ENCODE assay signal across 9 cellular contexts in genomic region chr14:20657216-20658211, GRCh38. TPM values are rescaled to one million over a fixed set of nuclear protein-coding genes. Genes with fewer than 3 reads are reported as not detected.
DNase-seq lines count a peak whose midpoint lies in the region; ATAC-seq and TF ChIP-seq lines count a peak whose summit lies in the region.
"Had no signal": no experiment of that assay in that cellular context is flagged by ENCODE, and none has a peak within 500 bp of the region (broad histone marks: within the 10 kb centered on the region; RNA-seq: fewer than 3 reads in every experiment).

No MANE protein-coding gene starts in this region.

- TF ChIP-seq CTCF in mucosa of descending colon (IDR thresholded peaks at IDR 0.05), result no peak

- no peaks in the 10 kb centered on the region for H3K9me3 ChIP-seq in mucosa of descending colon

- H3K9me3 Mint-ChIP-seq in activated naive CD8-positive, alpha-beta T cell (ENCODE audit: low read depth), result no peaks in the 10 kb centered on the region

- H3K36me3 Mint-ChIP-seq in activated naive CD8-positive, alpha-beta T cell, result no peaks in the 10 kb centered on the region

- intact Hi-C loops in mucosa of descending colon (cut with DNase I, micrococcal nuclease), result no loop called here

- H3K27me3 Mint-ChIP-seq in activated naive CD8-positive, alpha-beta T cell, result peaks cover 40% of the 10 kb centered on the region

- H3K4me3 Mint-ChIP-seq in activated naive CD8-positive, alpha-beta T cell, result peak overlapping the region; percentile 35

- DNase-seq in NCI-H1694 (lab: John Stamatoyannopoulos, UW) (peak; percentile 6), NCI-H1694 treated with DMSO at 0.1 percent for 48 hours (lab: John Stamatoyannopoulos, UW) (no peak), LHCN-M2 (ENCODE audit: low read depth) (peak; percentile 16), mucosa of descending colon (no peak), NAMALWA (ENCODE audit: low spot score) (no peak)
- DNase-seq: NCI-H187 had no signal

- H3K36me3 ChIP-seq in mucosa of descending colon (ENCODE audit: low read depth), result no peaks in the 10 kb centered on the region

- H3K4me1 Mint-ChIP-seq in activated naive CD8-positive, alpha-beta T cell (ENCODE audit: low read depth), result peaks cover 33% of the 10 kb centered on the region

- H3K4me3 ChIP-seq in mucosa of descending colon, result no peak overlapping the region

- no peak overlapping the region for H3K27ac Mint-ChIP-seq in activated naive CD8-positive, alpha-beta T cell

- no peaks in the 10 kb centered on the region for H3K4me1 ChIP-seq in mucosa of descending colon (ENCODE audit: low read depth)

- ATAC-seq in mucosa of descending colon, result peak; percentile 19
- ATAC-seq in HG03159 (IDR thresholded peaks at IDR 0.05; ENCODE audit: unreplicated experiment), result no peak
- ATAC-seq in HG03097 (IDR thresholded peaks at IDR 0.05; ENCODE audit: low FRiP score, unreplicated experiment), result no peak

RNA-seq across cellular contexts. Expression of gene OR6S1, which starts 16.0 kb away (rescaled TPM):
- total RNA-seq in LHCN-M2 (2014; rRNA removed) (not detected in 2 replicates), mucosa of descending colon (not detected)
- polyA plus RNA-seq in LHCN-M2 (2012), result not detected

RNA-seq across cellular contexts. Expression of gene RNASE4, which starts 26.8 kb away (rescaled TPM):
- 5.4 and 10.5 TPM in 2 replicates for total RNA-seq in LHCN-M2 (2014; rRNA removed)
- 7.4 TPM for polyA plus RNA-seq in LHCN-M2 (2012)
- total RNA-seq in mucosa of descending colon, result 10 to 100 TPM; 35.9 to 37.4 (median 36.4) TPM

RNA-seq across cellular contexts. Expression of gene ANG, which starts 31.1 kb away (rescaled TPM):
- total RNA-seq in LHCN-M2 (2014; rRNA removed) (4.2 and 4.4 TPM in 2 replicates), mucosa of descending colon (10 to 100 TPM; 25.0 to 50.1 (median 41.0) TPM)
- 5.2 TPM for polyA plus RNA-seq in LHCN-M2 (2012)

Comparison
In these comparisons a context has a peak if more than half of its experiments do, and no peak if none do; other contexts are left out.
1. DNase-seq: peak in NCI-H1694 (single experiment) and LHCN-M2 (single experiment); none in NCI-H1694 treated with DMSO at 0.1 percent for 48 hours (single experiment), mucosa of descending colon (0 of 3) and NAMALWA (single experiment).